In genomic region chr2:14425869-14426268, GRCh38 we compare ENCODE assay signal across 21 cellular contexts.
"Had no signal": no experiment of that assay in that cellular context is flagged by ENCODE, and none has a peak within 500 bp of the region (broad histone marks: within the 10 kb centered on the region; RNA-seq: fewer than 3 reads in every experiment).

No MANE protein-coding gene starts in this region.

- H3K27ac ChIP-seq: left ventricle myocardium inferior, ovary, right atrium auricular region, skin epidermis, spleen, tibial nerve, uterus had no signal

- H3K27me3 ChIP-seq: ovary, right atrium auricular region, spleen, tibial nerve, uterus had no signal

- DNase-seq: islet precursor cell; left ventricle myocardium inferior; mesendoderm; naive B cell; natural killer cell; ovary; spleen; stimulated activated CD4-positive, alpha-beta T cell treated with anti-CD3 and anti-CD28 coated beads, Interleukin-1b, Interleukin-23, amount 100 ng/mL, for 48 hours; stimulated activated CD4-positive, alpha-beta T cell treated with anti-CD3 and anti-CD28 coated beads, Interleukin-2, amount 100 ng/mL, for 48 hours; stimulated activated CD4-positive, alpha-beta T cell treated with anti-CD3 and anti-CD28 coated beads, Interleukin-4, amount 100 ng/mL, for 4 hours; stimulated activated CD8-positive, alpha-beta memory T cell treated with anti-CD3 and anti-CD28 coated beads, Interleukin-4, amount 100 ng/mL, for 48 hours; stimulated activated naive CD4-positive, alpha-beta T cell treated with Interleukin-2 at 50 U/mL for 16 hours; stimulated activated naive CD8-positive, alpha-beta T cell treated with anti-CD3 and anti-CD28 coated beads, Interleukin-15, amount 100 ng/mL, for 72 hours; substantia nigra; uterus had no signal

- H3K9me3 ChIP-seq: left ventricle myocardium inferior, ovary, right atrium auricular region, tibial nerve, uterus had no signal

- H3K36me3 ChIP-seq: left ventricle myocardium inferior, ovary, right atrium auricular region, spleen, tibial nerve, uterus had no signal

- H3K4me1 ChIP-seq: left ventricle myocardium inferior, right atrium auricular region, spleen, tibial nerve, uterus had no signal

- H3K4me3 ChIP-seq: left ventricle myocardium inferior, lung, ovary, right atrium auricular region, skin epidermis, spleen, tibial nerve, uterus had no signal

- ATAC-seq: natural killer cell; sciatic nerve; stimulated activated memory B cell treated with anti-CD40 and anti-IgM and Interleukin-4, amounts not matched to agents 10 μg/mL and 1 μg/mL and 100 μg/mL, for 72 hours; stimulated activated naive CD8-positive, alpha-beta T cell treated with anti-CD3 and anti-CD28 coated beads, Interleukin-15, amount 100 ng/mL, for 72 hours had no signal
